Comparison of ENCODE assay signal across 7 cellular contexts in genomic region chr14:52171932-52172331, GRCh38.
DNase-seq lines count a peak whose midpoint lies in the region; ATAC-seq, FAIRE-seq and TF ChIP-seq lines count a peak whose summit lies in the region.
"Not testable (repeated sequence)": the region's sequence is repeated elsewhere in the genome, so short reads cannot be mapped to it uniquely, and the experiment has no call there.

No MANE protein-coding gene starts in this region.

- H3K9ac ChIP-seq in DND-41 (ENCODE audit: low read depth, low read length); K562 (ENCODE audit: insufficient read depth in 1 of 2, low read depth in 2 of 2, low read length in 2 of 2); H1 (replicated peaks in 1 of 4; ENCODE audit: extremely low read depth in 1 of 4, low read depth in 3 of 4, low read length in 3 of 4); HepG2 (ENCODE audit: insufficient read depth, low read depth, low read length): not testable (repeated sequence)

- not testable (repeated sequence) for H3K23ac ChIP-seq in H1 (ENCODE audit: insufficient read length)

- H2BK120ac ChIP-seq in H1 (replicated peaks; ENCODE audit: low read depth, low read length) = not testable (repeated sequence)

- not testable (repeated sequence) for H3K27ac ChIP-seq in DND-41 (ENCODE audit: low read length); K562 (ENCODE audit: extremely low read depth, low read depth, low read length); H1 (ENCODE audit: low read depth, low read length); HepG2 (ENCODE audit: extremely low read length, insufficient read depth, low read length)

- H2BK20ac ChIP-seq in H1 (ENCODE audit: low read length) = not testable (repeated sequence)

- intact Hi-C loops in K562 (cut with micrococcal nuclease); HepG2 (cut with micrococcal nuclease; ENCODE audit: unreplicated experiment): not testable (repeated sequence)

- not testable (repeated sequence) for H3K14ac ChIP-seq in H1 (ENCODE audit: insufficient read length)

- FAIRE-seq in K562 (lab: Jason Lieb, UNC); H1 (lab: Jason Lieb, UNC); HepG2 (lab: Jason Lieb, UNC): not testable (repeated sequence)

- H2BK5ac ChIP-seq in H1 (ENCODE audit: low read depth, low read length) = not testable (repeated sequence)

- POLR2A ChIA-PET in K562 (lab: Yijun Ruan, JAX); HepG2 (lab: Yijun Ruan, JAX): not testable (repeated sequence)
- POLR2A ChIA-PET in H1 (lab: Charles Lee; ENCODE audit: partially characterized antibody) = interaction anchor here (1.2 kb wide), 1 partner anchor 89 kb away, joined by 3 read pairs; no protein-coding TSS in a partner anchor

- not testable (repeated sequence) for H3K36me3 ChIP-seq in DND-41 (ENCODE audit: insufficient read depth, low read length); K562 (ENCODE audit: control insufficient read depth, insufficient read depth, low read length); H1 (ENCODE audit: control insufficient read depth in 2 of 4, insufficient read depth in 4 of 4, low read length in 3 of 4); HepG2 (replicated peaks in 1 of 2; ENCODE audit: control insufficient read depth in 1 of 2, insufficient read depth in 2 of 2, low read length in 2 of 2)

- not testable (repeated sequence) for H3K4ac ChIP-seq in H1 (replicated peaks; ENCODE audit: insufficient read length, low read depth, low read length)

- not testable (repeated sequence) for H3K56ac ChIP-seq in H1 (replicated peaks; ENCODE audit: insufficient read length, low read depth, low read length)

- not testable (repeated sequence) for H2BK15ac ChIP-seq in H1 (ENCODE audit: low read length)

- peak; percentile 51 for DNase-seq in DND-41
- peak; percentile 34 for DNase-seq in Jurkat, Clone E6-1 (ENCODE audit: low read depth, low spot score)
- peak; percentile 0 for DNase-seq in OCI-M1 (lab: John Stamatoyannopoulos, UW)
- DNase-seq in K562 (ENCODE audit: extremely low read depth in 1 of 4, low spot score in 3 of 4); H1 (ENCODE audit: low read depth in 1 of 2, low spot score in 2 of 2); HepG2 (ENCODE audit: low spot score): not testable (repeated sequence)
- peak; percentile 5 for DNase-seq in fibroblast of pulmonary artery (ENCODE audit: low read depth)

- not testable (repeated sequence) for TF ChIP-seq CTCF in DND-41 (IDR thresholded peaks at IDR 0.05; ENCODE audit: borderline replicate concordance, extremely low read depth, low read length, poor library complexity, severe bottlenecking); K562 (IDR thresholded peaks at IDR 0.05 in 2 of 3, conservative IDR thresholded peaks at IDR 0.05 in 1 of 3; ENCODE audit: insufficient read depth in 2 of 3, low read depth in 1 of 3, low read length in 3 of 3); H1 (IDR thresholded peaks at IDR 0.05; ENCODE audit: control extremely low read depth in 1 of 3, insufficient read depth in 1 of 3, low read depth in 1 of 3, low read length in 3 of 3); fibroblast of pulmonary artery (IDR thresholded peaks at IDR 0.05; ENCODE audit: low read length, missing control alignments); HepG2 (CRISPR knock-in tag; IDR thresholded peaks at IDR 0.05)

- WGBS in K562 (ENCODE audit: insufficient coverage, low coverage, missing lambda C conversion rate) = 0% methylated on average over 1 of the region's 1 CpG
- WGBS in H1 (ENCODE audit: extremely low coverage in 1 of 2, insufficient coverage in 1 of 2, insufficient read length in 1 of 2, insufficient replicate concordance in 2 of 2, low coverage in 1 of 2, low lambda C conversion rate in 2 of 2, missing lambda C conversion rate in 1 of 2), 2 experiments = 47% methylated on average over 1 of the region's 1 CpG; no CpG with 5 or more reads in 1 of the 2 experiments
- 9% methylated on average over 1 of the region's 1 CpG for WGBS in HepG2 (ENCODE audit: low lambda C conversion rate)

- H3K9me1 ChIP-seq in K562 (ENCODE audit: control insufficient read depth, insufficient read depth, low read length) = not testable (repeated sequence)

- not testable (repeated sequence) for ATAC-seq in DND-41 (ENCODE audit: insufficient read depth, low read depth); K562; HepG2

- not testable (repeated sequence) for H2AFZ ChIP-seq in DND-41 (ENCODE audit: low read depth, low read length); K562 (ENCODE audit: low read depth, low read length); H1 (ENCODE audit: low read length); HepG2 (ENCODE audit: low read length)

- not testable (repeated sequence) for H2BK12ac ChIP-seq in H1 (ENCODE audit: low read depth, low read length)

- not testable (repeated sequence) for H3K27me3 ChIP-seq in DND-41 (ENCODE audit: insufficient read depth, low read length, poor library complexity); K562 (ENCODE audit: control insufficient read depth in 2 of 2, insufficient read depth in 2 of 2, low read length in 2 of 2); H1 (replicated peaks in 1 of 4; ENCODE audit: control insufficient read depth in 3 of 4, extremely low read depth in 1 of 4, insufficient read depth in 3 of 4, low read length in 3 of 4); HepG2 (ENCODE audit: control insufficient read depth in 1 of 2, insufficient read depth in 2 of 2, low read length in 2 of 2)

- H3K9me3 ChIP-seq in DND-41 (ENCODE audit: insufficient read depth, low read length, severe bottlenecking) (peaks cover 38% of the 10 kb centered on the region), H1 (ENCODE audit: insufficient read depth in 2 of 2, low read depth in 1 of 2, low read length in 1 of 2) (peaks cover 9 to 21% of the 10 kb centered on the region in 2 experiments; a peak in 3 of 4 replicates), HepG2 (ENCODE audit: low read length) (peaks cover 26% of the 10 kb centered on the region)
- H3K9me3 ChIP-seq in K562 (replicated peaks; ENCODE audit: control insufficient read depth, insufficient read depth, low read depth, low read length) = not testable (repeated sequence)

- BruUV-seq in K562 (replicated peaks; lab: Mats Ljungman, UMichigan); HepG2 (replicated peaks; lab: Mats Ljungman, UMichigan): not testable (repeated sequence)

- not testable (repeated sequence) for TF ChIP-seq POLR2A in K562 (conservative IDR thresholded peaks at IDR 0.05); H1 (IDR thresholded peaks at IDR 0.05; ENCODE audit: control extremely low read depth in 1 of 2, low read depth in 2 of 2, low read length in 2 of 2); HepG2 (IDR thresholded peaks at IDR 0.05; ENCODE audit: insufficient read depth in 1 of 2, low read depth in 2 of 2, low read length in 2 of 2)

- not testable (repeated sequence) for TF ChIP-seq RAD21 in K562 (CRISPR knock-in tag; conservative IDR thresholded peaks at IDR 0.05 in 1 of 2, IDR thresholded peaks at IDR 0.05 in 1 of 2); H1 (IDR thresholded peaks at IDR 0.05 in 1 of 2, conservative IDR thresholded peaks at IDR 0.05 in 1 of 2; ENCODE audit: low read depth in 2 of 2, low read length in 2 of 2); HepG2 (CRISPR knock-in tag; IDR thresholded peaks at IDR 0.05)

- H3K79me1 ChIP-seq in H1 (ENCODE audit: low read depth, low read length) = not testable (repeated sequence)

- H4K8ac ChIP-seq in H1 (ENCODE audit: extremely low read depth, insufficient read depth, low read length) = not testable (repeated sequence)

- in situ Hi-C loops in K562 (cut with MboI); HepG2 (cut with HindIII; ENCODE audit: extremely low pct_ligation_motif_present, low pct_unique_long_range_greater_than_20kb): not testable (repeated sequence)

- H2AK5ac ChIP-seq in H1 (ENCODE audit: low read depth, low read length) = not testable (repeated sequence)

- not testable (repeated sequence) for H3K79me2 ChIP-seq in DND-41 (ENCODE audit: insufficient read depth, low read length); K562 (ENCODE audit: control insufficient read depth, insufficient read depth, low read length); H1 (ENCODE audit: control insufficient read depth in 1 of 2, insufficient read depth in 2 of 2, low read length in 2 of 2); HepG2 (ENCODE audit: insufficient read depth, low read length)

- not testable (repeated sequence) for H4K91ac ChIP-seq in H1 (replicated peaks; ENCODE audit: insufficient read length, low read length)

- not testable (repeated sequence) for TF ChIP-seq EP300 in K562 (IDR thresholded peaks at IDR 0.05; ENCODE audit: low read length); H1 (IDR thresholded peaks at IDR 0.05; ENCODE audit: borderline replicate concordance in 1 of 2, low read depth in 2 of 2, low read length in 2 of 2); HepG2 (IDR thresholded peaks at IDR 0.05; ENCODE audit: low read depth in 2 of 2, low read length in 2 of 2); HepG2 (CRISPR knock-in tag; IDR thresholded peaks at IDR 0.05; ENCODE audit: borderline replicate concordance)

- not testable (repeated sequence) for H3K4me2 ChIP-seq in DND-41 (ENCODE audit: insufficient read depth, low read length); K562 (ENCODE audit: insufficient read depth, low read length); H1 (ENCODE audit: insufficient read depth in 1 of 2, low read depth in 2 of 2, low read length in 2 of 2); HepG2 (ENCODE audit: low read depth, low read length)

- CTCF ChIA-PET in K562 (lab: Yijun Ruan, JAX; ENCODE audit: low intra/inter-chr PET ratio); HepG2 (lab: Yijun Ruan, JAX; ENCODE audit: low intra/inter-chr PET ratio, low total read pairs): not testable (repeated sequence)
- CTCF ChIA-PET in H1 (lab: Charles Lee; ENCODE audit: partially characterized antibody) = interaction anchor here (1.2 kb wide), 1 partner anchor 58 kb away, joined by 3 read pairs; no protein-coding TSS in a partner anchor

- H3K4me1 ChIP-seq in DND-41 (ENCODE audit: insufficient read depth, low read length) = peaks cover 27% of the 10 kb centered on the region
- not testable (repeated sequence) for H3K4me1 ChIP-seq in K562 (replicated peaks in 1 of 2; ENCODE audit: control insufficient read depth in 2 of 2, insufficient read depth in 2 of 2, low read length in 2 of 2); H1 (replicated peaks in 1 of 4; ENCODE audit: control insufficient read depth in 3 of 4, insufficient read depth in 4 of 4, low read length in 3 of 4); HepG2 (ENCODE audit: insufficient read depth, low read length)

- H3K23me2 ChIP-seq in H1 (ENCODE audit: low read depth, low read length) = not testable (repeated sequence)

- H4K5ac ChIP-seq in H1 (ENCODE audit: insufficient read length, low read depth, low read length) = not testable (repeated sequence)

- H4K20me1 ChIP-seq in DND-41 (ENCODE audit: insufficient read depth, low read length); K562 (replicated peaks; ENCODE audit: control insufficient read depth, insufficient read depth, low read length); H1 (replicated peaks in 1 of 2; ENCODE audit: control insufficient read depth in 1 of 2, insufficient read depth in 2 of 2, low read length in 2 of 2); HepG2 (ENCODE audit: insufficient read depth, low read length): not testable (repeated sequence)

- not testable (repeated sequence) for H3K18ac ChIP-seq in H1 (ENCODE audit: extremely low read depth, low read length)

- H3K4me3 ChIP-seq in DND-41 (ENCODE audit: low read depth in 1 of 2, low read length in 2 of 2); Jurkat, Clone E6-1 (ENCODE audit: low read length); K562; H1 (ENCODE audit: extremely low read depth in 1 of 4, insufficient read depth in 2 of 4, low read depth in 3 of 4, low read length in 4 of 4); fibroblast of pulmonary artery (replicated peaks; ENCODE audit: low read depth, low read length); HepG2 (replicated peaks in 1 of 3; ENCODE audit: insufficient read depth in 1 of 3, low read depth in 2 of 3, low read length in 3 of 3): not testable (repeated sequence)
